8 cellular contexts compared by ENCODE assay signal in the genomic region with DNA sequence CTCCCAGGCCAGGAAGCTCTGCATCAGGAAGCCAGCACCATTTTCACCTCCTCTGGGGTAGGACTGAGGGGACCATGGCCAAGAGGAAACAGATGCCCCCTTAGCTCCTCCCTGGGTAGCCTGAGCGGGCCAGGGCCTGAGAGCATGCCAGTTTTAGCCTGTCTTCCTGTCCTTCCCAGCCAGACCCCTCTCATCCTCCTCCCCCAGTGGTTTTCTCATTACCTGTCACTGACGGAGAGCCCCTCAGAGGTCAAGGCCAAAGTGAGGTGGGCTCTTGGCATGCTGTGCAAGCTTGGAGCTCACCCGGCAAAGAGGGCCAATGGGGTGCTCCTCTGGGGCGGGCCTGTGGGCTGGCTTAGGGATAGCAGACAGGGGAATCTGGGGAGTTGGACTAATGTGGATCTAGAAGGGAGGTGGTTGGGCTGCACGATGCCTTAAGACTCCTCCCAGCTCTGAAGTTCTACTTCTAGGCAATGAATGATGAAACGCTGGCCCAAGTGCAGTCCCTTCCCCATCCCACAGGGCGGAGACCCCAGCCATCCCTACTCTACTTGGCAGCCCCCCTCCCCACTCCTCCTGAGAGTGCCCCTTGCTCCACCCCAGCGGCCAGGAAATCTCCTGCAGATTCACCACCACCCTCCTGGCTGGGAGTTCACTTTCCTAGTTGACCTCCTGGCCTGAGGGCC.
A peak's percentile ranks its signal among the peaks of the same experiment; 100 is the strongest.
DNase-seq lines count a peak whose midpoint lies in the region; ATAC-seq and TF ChIP-seq lines count a peak whose summit lies in the region.

No MANE protein-coding gene starts in this region.

- ATAC-seq in effector memory CD8-positive, alpha-beta T cell (replicated peaks), result no peak
- ATAC-seq in GM18909 (IDR thresholded peaks at IDR 0.05; ENCODE audit: poor library complexity, unreplicated experiment) (no peak), HG02885 (IDR thresholded peaks at IDR 0.05; ENCODE audit: poor library complexity, unreplicated experiment) (no peak)

- no peaks in the 10 kb centered on the region for H3K9me3 Mint-ChIP-seq in effector memory CD8-positive, alpha-beta T cell
- no peaks in the 10 kb centered on the region for H3K9me3 Mint-ChIP-seq in nephron

- H3K4me1 Mint-ChIP-seq in effector memory CD8-positive, alpha-beta T cell (ENCODE audit: low read depth in 2 of 2), result peaks cover 27 to 38% of the 10 kb centered on the region in 2 donors
- H3K4me1 Mint-ChIP-seq in nephron, result peaks cover 92% of the 10 kb centered on the region

- DNase-seq in AG20443 (ENCODE audit: low spot score), result peak; percentile 63
- DNase-seq in NCI-H226, result peak; percentile 50
- no peak for DNase-seq in effector memory CD8-positive, alpha-beta T cell
- DNase-seq in SKM-1 (lab: John Stamatoyannopoulos, UW; ENCODE audit: unreplicated experiment), result no peak
- DNase-seq in GOT3 (lab: John Stamatoyannopoulos, UW), result no peak

- no peak for TF ChIP-seq CTCF in nephron (IDR thresholded peaks at IDR 0.05; ENCODE audit: unreplicated experiment in 3 of 3)

- peak overlapping the region; percentile 99 to 100 for H3K27ac Mint-ChIP-seq in effector memory CD8-positive, alpha-beta T cell
- H3K27ac Mint-ChIP-seq in nephron, result peak overlapping the region; percentile 95 to 96 (median 96)

- H3K36me3 Mint-ChIP-seq in effector memory CD8-positive, alpha-beta T cell (ENCODE audit: insufficient read depth), result peaks cover 42% of the 10 kb centered on the region
- H3K36me3 Mint-ChIP-seq in nephron (ENCODE audit: low read depth), result peaks cover 14% of the 10 kb centered on the region

- no peaks in the 10 kb centered on the region for H3K27me3 Mint-ChIP-seq in effector memory CD8-positive, alpha-beta T cell
- H3K27me3 Mint-ChIP-seq in nephron (ENCODE audit: low read depth), result no peaks in the 10 kb centered on the region

- peak overlapping the region; percentile 80 to 83 for H3K4me3 Mint-ChIP-seq in effector memory CD8-positive, alpha-beta T cell
- H3K4me3 Mint-ChIP-seq in nephron, result peak overlapping the region; percentile 74 to 78 (median 76)

Comparison
In these comparisons a context has a peak if more than half of its experiments do, and no peak if none do; other contexts are left out.
1. DNase-seq: peak in AG20443 (single experiment) and NCI-H226 (single experiment); none in effector memory CD8-positive, alpha-beta T cell (0 of 3), SKM-1 (single experiment) and GOT3 (single experiment).